2 cellular contexts compared by ENCODE assay signal in the genomic region with DNA sequence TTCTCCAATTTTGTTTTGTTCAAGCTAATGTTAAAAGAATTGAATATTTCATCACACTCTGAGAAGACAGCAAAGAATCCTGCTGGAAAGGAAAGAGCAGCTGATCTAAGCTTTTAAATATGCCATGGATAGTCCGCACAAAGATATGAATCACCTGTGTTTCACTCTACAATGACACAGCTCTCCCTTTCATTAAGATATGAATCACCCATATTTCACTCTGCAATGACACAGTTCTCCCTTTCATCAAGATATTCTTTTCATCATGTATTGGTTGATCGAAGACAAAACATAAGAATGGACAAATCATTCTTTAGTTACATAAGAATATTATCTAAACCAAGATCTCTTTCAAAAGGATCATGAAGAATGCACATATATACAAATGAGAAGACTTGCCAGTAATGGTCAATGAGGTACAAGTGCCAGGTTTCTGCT.
TF ChIP-seq lines count a peak whose summit lies in the region.

No MANE protein-coding gene starts in this region.

TF ChIP-seq in A549, 52 proteins besides CTCF, POLR2A, EP300 and RAD21 (continued from another document):
- no peak for TF ChIP-seq TFCP2L1 (CRISPR knock-in tag; IDR thresholded peaks at IDR 0.05)
- peak; percentile 83 to 84; a peak in 4 of 5 replicates for TF ChIP-seq JUN (IDR thresholded peaks at IDR 0.05)
- TF ChIP-seq FOSL2 (IDR thresholded peaks at IDR 0.05): peak; percentile 99
- TF ChIP-seq FOSL2 (CRISPR knock-in tag; IDR thresholded peaks at IDR 0.05): peak; percentile 96
- TF ChIP-seq HDAC2 (IDR thresholded peaks at IDR 0.05): no peak
- TF ChIP-seq CEBPB (IDR thresholded peaks at IDR 0.05): peak; percentile 70 to 76
- TF ChIP-seq JUNB (IDR thresholded peaks at IDR 0.05): peak; percentile 98
- TF ChIP-seq, protein P1, sequence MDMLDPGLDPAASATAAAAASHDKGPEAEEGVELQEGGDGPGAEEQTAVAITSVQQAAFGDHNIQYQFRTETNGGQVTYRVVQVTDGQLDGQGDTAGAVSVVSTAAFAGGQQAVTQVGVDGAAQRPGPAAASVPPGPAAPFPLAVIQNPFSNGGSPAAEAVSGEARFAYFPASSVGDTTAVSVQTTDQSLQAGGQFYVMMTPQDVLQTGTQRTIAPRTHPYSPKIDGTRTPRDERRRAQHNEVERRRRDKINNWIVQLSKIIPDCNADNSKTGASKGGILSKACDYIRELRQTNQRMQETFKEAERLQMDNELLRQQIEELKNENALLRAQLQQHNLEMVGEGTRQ (IDR thresholded peaks at IDR 0.05): no peak
- no peak for TF ChIP-seq MAZ (IDR thresholded peaks at IDR 0.05; ENCODE audit: borderline replicate concordance, low read depth, low read length)
- TF ChIP-seq, protein P2, sequence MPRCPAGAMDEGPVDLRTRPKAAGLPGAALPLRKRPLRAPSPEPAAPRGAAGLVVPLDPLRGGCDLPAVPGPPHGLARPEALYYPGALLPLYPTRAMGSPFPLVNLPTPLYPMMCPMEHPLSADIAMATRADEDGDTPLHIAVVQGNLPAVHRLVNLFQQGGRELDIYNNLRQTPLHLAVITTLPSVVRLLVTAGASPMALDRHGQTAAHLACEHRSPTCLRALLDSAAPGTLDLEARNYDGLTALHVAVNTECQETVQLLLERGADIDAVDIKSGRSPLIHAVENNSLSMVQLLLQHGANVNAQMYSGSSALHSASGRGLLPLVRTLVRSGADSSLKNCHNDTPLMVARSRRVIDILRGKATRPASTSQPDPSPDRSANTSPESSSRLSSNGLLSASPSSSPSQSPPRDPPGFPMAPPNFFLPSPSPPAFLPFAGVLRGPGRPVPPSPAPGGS (IDR thresholded peaks at IDR 0.05): peak; percentile 57; the same call in 1 of the 3 replicates
- no peak for TF ChIP-seq ZSCAN20 (CRISPR knock-in tag; IDR thresholded peaks at IDR 0.05)
- peak; percentile 43; the same call in 1 of the 2 replicates for TF ChIP-seq MAX (IDR thresholded peaks at IDR 0.05)
- peak; percentile 64 for TF ChIP-seq MAFK (IDR thresholded peaks at IDR 0.05; ENCODE audit: partially characterized antibody)
- TF ChIP-seq, protein P3, sequence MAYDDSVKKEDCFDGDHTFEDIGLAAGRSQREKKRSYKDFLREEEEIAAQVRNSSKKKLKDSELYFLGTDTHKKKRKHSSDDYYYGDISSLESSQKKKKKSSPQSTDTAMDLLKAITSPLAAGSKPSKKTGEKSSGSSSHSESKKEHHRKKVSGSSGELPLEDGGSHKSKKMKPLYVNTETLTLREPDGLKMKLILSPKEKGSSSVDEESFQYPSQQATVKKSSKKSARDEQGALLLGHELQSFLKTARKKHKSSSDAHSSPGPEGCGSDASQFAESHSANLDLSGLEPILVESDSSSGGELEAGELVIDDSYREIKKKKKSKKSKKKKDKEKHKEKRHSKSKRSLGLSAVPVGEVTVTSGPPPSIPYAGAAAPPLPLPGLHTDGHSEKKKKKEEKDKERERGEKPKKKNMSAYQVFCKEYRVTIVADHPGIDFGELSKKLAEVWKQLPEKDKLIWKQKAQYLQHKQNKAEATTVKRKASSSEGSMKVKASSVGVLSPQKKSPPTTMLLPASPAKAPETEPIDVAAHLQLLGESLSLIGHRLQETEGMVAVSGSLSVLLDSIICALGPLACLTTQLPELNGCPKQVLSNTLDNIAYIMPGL (CRISPR knock-in tag; IDR thresholded peaks at IDR 0.05; ENCODE audit: borderline replicate concordance): no peak
- peak; percentile 96 for TF ChIP-seq GATA3 (IDR thresholded peaks at IDR 0.05; ENCODE audit: borderline replicate concordance)

TF ChIP-seq in GM23338, 12 proteins besides CTCF, POLR2A, EP300 and RAD21 (continued from another document):
- TF ChIP-seq, protein P4, sequence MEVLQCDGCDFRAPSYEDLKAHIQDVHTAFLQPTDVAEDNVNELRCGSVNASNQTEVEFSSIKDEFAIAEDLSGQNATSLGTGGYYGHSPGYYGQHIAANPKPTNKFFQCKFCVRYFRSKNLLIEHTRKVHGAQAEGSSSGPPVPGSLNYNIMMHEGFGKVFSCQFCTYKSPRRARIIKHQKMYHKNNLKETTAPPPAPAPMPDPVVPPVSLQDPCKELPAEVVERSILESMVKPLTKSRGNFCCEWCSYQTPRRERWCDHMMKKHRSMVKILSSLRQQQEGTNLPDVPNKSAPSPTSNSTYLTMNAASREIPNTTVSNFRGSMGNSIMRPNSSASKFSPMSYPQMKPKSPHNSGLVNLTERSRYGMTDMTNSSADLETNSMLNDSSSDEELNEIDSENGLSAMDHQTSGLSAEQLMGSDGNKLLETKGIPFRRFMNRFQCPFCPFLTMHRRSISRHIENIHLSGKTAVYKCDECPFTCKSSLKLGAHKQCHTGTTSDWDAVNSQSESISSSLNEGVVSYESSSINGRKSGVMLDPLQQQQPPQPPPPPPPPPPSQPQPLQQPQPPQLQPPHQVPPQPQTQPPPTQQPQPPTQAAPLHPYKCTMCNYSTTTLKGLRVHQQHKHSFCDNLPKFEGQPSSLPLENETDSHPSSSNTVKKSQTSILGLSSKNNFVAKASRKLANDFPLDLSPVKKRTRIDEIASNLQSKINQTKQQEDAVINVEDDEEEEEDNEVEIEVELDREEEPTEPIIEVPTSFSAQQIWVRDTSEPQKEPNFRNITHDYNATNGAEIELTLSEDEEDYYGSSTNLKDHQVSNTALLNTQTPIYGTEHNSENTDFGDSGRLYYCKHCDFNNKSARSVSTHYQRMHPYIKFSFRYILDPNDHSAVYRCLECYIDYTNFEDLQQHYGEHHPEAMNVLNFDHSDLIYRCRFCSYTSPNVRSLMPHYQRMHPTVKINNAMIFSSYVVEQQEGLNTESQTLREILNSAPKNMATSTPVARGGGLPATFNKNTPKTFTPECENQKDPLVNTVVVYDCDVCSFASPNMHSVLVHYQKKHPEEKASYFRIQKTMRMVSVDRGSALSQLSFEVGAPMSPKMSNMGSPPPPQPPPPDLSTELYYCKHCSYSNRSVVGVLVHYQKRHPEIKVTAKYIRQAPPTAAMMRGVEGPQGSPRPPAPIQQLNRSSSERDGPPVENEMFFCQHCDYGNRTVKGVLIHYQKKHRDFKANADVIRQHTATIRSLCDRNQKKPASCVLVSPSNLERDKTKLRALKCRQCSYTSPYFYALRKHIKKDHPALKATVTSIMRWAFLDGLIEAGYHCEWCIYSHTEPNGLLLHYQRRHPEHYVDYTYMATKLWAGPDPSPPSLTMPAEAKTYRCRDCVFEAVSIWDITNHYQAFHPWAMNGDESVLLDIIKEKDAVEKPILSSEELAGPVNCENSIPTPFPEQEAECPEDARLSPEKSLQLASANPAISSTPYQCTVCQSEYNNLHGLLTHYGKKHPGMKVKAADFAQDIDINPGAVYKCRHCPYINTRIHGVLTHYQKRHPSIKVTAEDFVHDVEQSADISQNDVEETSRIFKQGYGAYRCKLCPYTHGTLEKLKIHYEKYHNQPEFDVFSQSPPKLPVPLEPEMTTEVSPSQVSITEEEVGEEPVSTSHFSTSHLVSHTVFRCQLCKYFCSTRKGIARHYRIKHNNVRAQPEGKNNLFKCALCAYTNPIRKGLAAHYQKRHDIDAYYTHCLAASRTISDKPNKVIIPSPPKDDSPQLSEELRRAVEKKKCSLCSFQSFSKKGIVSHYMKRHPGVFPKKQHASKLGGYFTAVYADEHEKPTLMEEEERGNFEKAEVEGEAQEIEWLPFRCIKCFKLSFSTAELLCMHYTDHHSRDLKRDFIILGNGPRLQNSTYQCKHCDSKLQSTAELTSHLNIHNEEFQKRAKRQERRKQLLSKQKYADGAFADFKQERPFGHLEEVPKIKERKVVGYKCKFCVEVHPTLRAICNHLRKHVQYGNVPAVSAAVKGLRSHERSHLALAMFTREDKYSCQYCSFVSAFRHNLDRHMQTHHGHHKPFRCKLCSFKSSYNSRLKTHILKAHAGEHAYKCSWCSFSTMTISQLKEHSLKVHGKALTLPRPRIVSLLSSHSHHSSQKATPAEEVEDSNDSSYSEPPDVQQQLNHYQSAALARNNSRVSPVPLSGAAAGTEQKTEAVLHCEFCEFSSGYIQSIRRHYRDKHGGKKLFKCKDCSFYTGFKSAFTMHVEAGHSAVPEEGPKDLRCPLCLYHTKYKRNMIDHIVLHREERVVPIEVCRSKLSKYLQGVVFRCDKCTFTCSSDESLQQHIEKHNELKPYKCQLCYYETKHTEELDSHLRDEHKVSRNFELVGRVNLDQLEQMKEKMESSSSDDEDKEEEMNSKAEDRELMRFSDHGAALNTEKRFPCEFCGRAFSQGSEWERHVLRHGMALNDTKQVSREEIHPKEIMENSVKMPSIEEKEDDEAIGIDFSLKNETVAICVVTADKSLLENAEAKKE (CRISPR knock-in tag; IDR thresholded peaks at IDR 0.05): no peak
- TF ChIP-seq POLR2AphosphoS5 (IDR thresholded peaks at IDR 0.05; ENCODE audit: low read depth): no peak
- no peak for TF ChIP-seq CREB1 (CRISPR knock-in tag; IDR thresholded peaks at IDR 0.05; ENCODE audit: low read depth)
